In the genomic region with DNA sequence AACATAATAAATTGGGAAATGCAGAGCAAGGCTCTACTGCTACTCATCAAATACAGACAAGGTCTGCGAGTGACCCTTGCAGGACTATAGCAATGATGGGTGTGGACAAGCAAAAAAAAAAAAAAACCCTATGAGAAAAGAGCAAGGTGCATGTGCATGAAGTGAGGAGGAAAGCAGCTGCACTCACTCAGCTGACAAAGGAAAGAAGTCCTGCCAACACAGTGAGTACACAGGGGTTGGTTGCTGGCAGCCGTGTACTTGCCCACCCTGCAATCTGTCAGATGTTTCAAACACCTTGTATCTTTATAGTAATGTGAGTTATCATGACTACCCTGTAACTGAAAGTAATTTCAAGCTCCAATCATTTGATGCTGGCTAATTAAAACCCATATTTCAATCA, we compare ENCODE assay signal across 25 cellular contexts. TPM values are rescaled to one million over a fixed set of nuclear protein-coding genes. Genes with fewer than 3 reads are reported as not detected.
DNase-seq lines count a peak whose midpoint lies in the region; ATAC-seq and TF ChIP-seq lines count a peak whose summit lies in the region.
"Had no signal": no experiment of that assay in that cellular context is flagged by ENCODE, and none has a peak within 500 bp of the region (broad histone marks: within the 10 kb centered on the region; RNA-seq: fewer than 3 reads in every experiment).

No MANE protein-coding gene starts in this region.

- H3K27ac ChIP-seq in cardiac muscle cell (peak overlapping the region; percentile 6), gastrocnemius medialis (peak overlapping the region in 3 of 4 donors; percentile 11 to 67 (median 30))
- H3K27ac ChIP-seq: 22Rv1, upper lobe of right lung had no signal

- no peaks in the 10 kb centered on the region for H3K9me3 ChIP-seq in cardiac muscle cell (ENCODE audit: low read depth)
- H3K9me3 ChIP-seq in gastrocnemius medialis: no peaks in the 10 kb centered on the region
- H3K9me3 ChIP-seq: upper lobe of right lung had no signal

- DNase-seq in DMS 273 (lab: John Stamatoyannopoulos, UW; ENCODE audit: unreplicated experiment) (peak; percentile 64), DMS 273 treated with DMSO at 0.1 percent for 48 hours (lab: John Stamatoyannopoulos, UW) (no peak), NCI-H69 (lab: John Stamatoyannopoulos, UW) (peak; percentile 79), cardiac muscle cell (ENCODE audit: low read depth in 1 of 2, low spot score in 1 of 2) (peak; percentile 29 to 63), gastrocnemius medialis (no peak), MV-4-11 (lab: John Stamatoyannopoulos, UW) (no peak)
- DNase-seq in stimulated activated CD4-positive, alpha-beta T cell treated with anti-CD3 and anti-CD28 coated beads, Interleukin-2, amount 100 ng/mL, for 24 hours: no peak
- DNase-seq: activated CD4-positive, alpha-beta T cell treated with anti-CD3 and anti-CD28 coated beads for 4 hours; activated gamma-delta T cell treated with Interleukin-2 at 50 U/mL for 16 hours; activated T-cell treated with anti-CD3 and anti-CD28 coated beads, Interleukin-2, amount 50 U/mL, for 24 hours; CD4-positive, CD25-positive, alpha-beta regulatory T cell; effector CD4-positive, alpha-beta T cell; GOT3; Kasumi-1; NCI-H1930; PC-3; posterior cingulate gyrus; SHP77; stimulated activated CD4-positive, alpha-beta T cell treated with anti-CD3 and anti-CD28 coated beads, Interleukin-4, amount 100 ng/mL, for 4 hours; upper lobe of right lung had no signal

- ATAC-seq in gastrocnemius medialis (peak; percentile 23 to 35), GM21360 (IDR thresholded peaks at IDR 0.05; ENCODE audit: unreplicated experiment) (no peak)
- ATAC-seq: HepG2; PC-3; sciatic nerve; stimulated activated memory B cell treated with anti-CD40 and anti-IgM and Interleukin-4, amounts not matched to agents 10 μg/mL and 1 μg/mL and 100 μg/mL, for 72 hours; upper lobe of right lung had no signal

- TF ChIP-seq POLR2A in gastrocnemius medialis (IDR thresholded peaks at IDR 0.05): no peak

- in situ Hi-C loops in gastrocnemius medialis (cut with MboI; ENCODE audit: low sequenced_read_pairs in 4 of 4): no loop called here

- no peaks in the 10 kb centered on the region for H3K36me3 ChIP-seq in cardiac muscle cell
- no peaks in the 10 kb centered on the region for H3K36me3 ChIP-seq in gastrocnemius medialis
- H3K36me3 ChIP-seq: upper lobe of right lung had no signal

- no peaks in the 10 kb centered on the region for H3K27me3 ChIP-seq in cardiac muscle cell
- no peaks in the 10 kb centered on the region for H3K27me3 ChIP-seq in gastrocnemius medialis
- H3K27me3 ChIP-seq: upper lobe of right lung had no signal

- TF ChIP-seq CTCF in cardiac muscle cell (IDR thresholded peaks at IDR 0.05; ENCODE audit: low read depth, low read length): no peak
- no peak for TF ChIP-seq CTCF in gastrocnemius medialis (IDR thresholded peaks at IDR 0.05 in 4 of 5, conservative IDR thresholded peaks at IDR 0.05 in 1 of 5)

- H3K4me3 ChIP-seq in cardiac muscle cell: no peak overlapping the region
- no peak overlapping the region for H3K4me3 ChIP-seq in gastrocnemius medialis
- H3K4me3 ChIP-seq: upper lobe of right lung had no signal

- intact Hi-C loops in gastrocnemius medialis (cut with DNase I; ENCODE audit: low total_unique reads): no loop called here

- peaks cover 12% of the 10 kb centered on the region for H3K4me1 ChIP-seq in cardiac muscle cell (ENCODE audit: low read depth)
- H3K4me1 ChIP-seq in gastrocnemius medialis: peaks cover 22 to 29% of the 10 kb centered on the region in 2 donors

RNA-seq across cellular contexts. Expression of gene CHCHD3, which starts 20.5 kb away (rescaled TPM):
- 95.1 and 99.1 TPM in 2 replicates for total RNA-seq in cardiac muscle cell
- 102 and 127 TPM in 2 replicates for polyA plus RNA-seq in cardiac muscle cell
- total RNA-seq in gastrocnemius medialis: 100 to 1,000 TPM; 110 to 177 (median 131) TPM

Comparison
In these comparisons a context has a peak if more than half of its experiments do, and no peak if none do; other contexts are left out.
1. DNase-seq: peak in DMS 273 (single experiment), NCI-H69 (single experiment) and cardiac muscle cell (2 of 2); none in DMS 273 treated with DMSO at 0.1 percent for 48 hours (single experiment), gastrocnemius medialis (0 of 2), MV-4-11 (single experiment) and stimulated activated CD4-positive, alpha-beta T cell treated with anti-CD3 and anti-CD28 coated beads, Interleukin-2, amount 100 ng/mL, for 24 hours (0 of 2).